8 cellular contexts compared by ENCODE assay signal in the genomic region with DNA sequence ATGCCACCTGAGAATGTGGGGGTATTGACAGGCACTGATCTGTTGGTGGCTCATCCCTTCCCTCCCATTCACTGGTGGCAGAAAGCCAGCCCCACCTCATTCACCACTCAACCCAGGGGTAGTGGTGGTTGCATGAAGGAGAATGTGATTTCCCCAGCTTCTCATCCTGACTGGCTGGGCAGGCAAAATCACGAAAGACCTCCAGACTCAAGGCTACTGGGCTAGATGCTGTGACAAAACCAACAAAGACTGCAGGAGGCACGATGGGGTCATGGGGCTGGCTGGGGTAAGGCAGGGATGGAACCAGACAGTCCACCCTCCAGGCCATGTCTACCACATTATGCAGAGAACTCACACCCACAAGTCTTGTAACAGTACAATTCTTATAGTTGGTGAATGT. TPM values are rescaled to one million over a fixed set of nuclear protein-coding genes. Genes with fewer than 3 reads are reported as not detected.
DNase-seq lines count a peak whose midpoint lies in the region; ATAC-seq, FAIRE-seq and TF ChIP-seq lines count a peak whose summit lies in the region.

No MANE protein-coding gene starts in this region.

- H2AFZ ChIP-seq in keratinocyte (ENCODE audit: control insufficient read depth, low read length): peak overlapping the region; percentile 58

- H3K9me1 ChIP-seq in keratinocyte (ENCODE audit: control insufficient read depth, extremely low read depth, insufficient read depth, low read length): no peaks in the 10 kb centered on the region

- no peak for TF ChIP-seq POLR2A in transverse colon (IDR thresholded peaks at IDR 0.05)

- ATAC-seq in GM18868 (IDR thresholded peaks at IDR 0.05; ENCODE audit: unreplicated experiment) (peak; percentile 10), HG02678 (IDR thresholded peaks at IDR 0.05; ENCODE audit: unreplicated experiment) (peak; percentile 16), T-helper 17 cell (peak; percentile 29)

- peak overlapping the region; percentile 26 for H3K9ac ChIP-seq in keratinocyte (ENCODE audit: control insufficient read depth, extremely low read depth, insufficient read depth, low read length)

- no peak for TF ChIP-seq CTCF in keratinocyte (optimal IDR thresholded peaks at IDR 0.05 in 1 of 3, IDR thresholded peaks at IDR 0.05 in 1 of 3, conservative IDR thresholded peaks at IDR 0.05 in 1 of 3; ENCODE audit: extremely low read depth in 1 of 3, insufficient read depth in 2 of 3, low read length in 3 of 3)
- TF ChIP-seq CTCF in transverse colon (IDR thresholded peaks at IDR 0.05): no peak

- H3K4me1 ChIP-seq in keratinocyte (ENCODE audit: control insufficient read depth, extremely low read depth, insufficient read depth, low read length) (peaks cover 22% of the 10 kb centered on the region), transverse colon (peaks cover 18 to 61% (median 27%) of the 10 kb centered on the region in 4 donors)

- no peak for FAIRE-seq in keratinocyte (lab: Jason Lieb, UNC)

- intact Hi-C loops in transverse colon (cut with DNase I; ENCODE audit: low total_unique reads): loop anchor here (5.0 kb wide), 2 partner anchors 140 to 175 kb away; no protein-coding TSS in a partner anchor

- H3K27me3 ChIP-seq in keratinocyte (ENCODE audit: control insufficient read depth, extremely low read depth, insufficient read depth, low read length) (no peaks in the 10 kb centered on the region), transverse colon (no peaks in the 10 kb centered on the region)

- H3K4me3 Mint-ChIP-seq in T-helper 17 cell: peak overlapping the region; percentile 90

- no peaks in the 10 kb centered on the region for H3K36me3 Mint-ChIP-seq in T-helper 17 cell (ENCODE audit: low read depth)

- H3K27ac ChIP-seq in keratinocyte (ENCODE audit: control insufficient read depth, insufficient read depth, low read length) (peak overlapping the region; percentile 22), transverse colon (peak overlapping the region; percentile 43 to 84 (median 72))

- H3K4me1 Mint-ChIP-seq in T-helper 17 cell: peaks cover 17% of the 10 kb centered on the region

- H3K27me3 Mint-ChIP-seq in T-helper 17 cell: peaks cover 24% of the 10 kb centered on the region

- H3K4me3 ChIP-seq in keratinocyte (ENCODE audit: control insufficient read depth in 2 of 3, extremely low read depth in 1 of 3, insufficient read depth in 2 of 3, low read depth in 1 of 3, low read length in 3 of 3): peak overlapping the region in 1 of 3 experiments; percentile 26
- no peak overlapping the region for H3K4me3 ChIP-seq in transverse colon

- in situ Hi-C loops in transverse colon (cut with MboI; ENCODE audit: low pct_ligation_motif_present in 1 of 4, low pct_unique_long_range_greater_than_20kb in 1 of 4, low sequenced_read_pairs in 3 of 4): loop anchor here in 2 of 4 donors (10.0 to 25.0 kb wide), 2 partner anchors 145 to 172 kb away; no protein-coding TSS in a partner anchor

- H3K4me2 ChIP-seq in keratinocyte (ENCODE audit: control insufficient read depth, extremely low read depth, insufficient read depth, low read depth, low read length): peak overlapping the region; percentile 59

- no peaks in the 10 kb centered on the region for H3K79me2 ChIP-seq in keratinocyte (ENCODE audit: control insufficient read depth, insufficient read depth, low read length)

- peaks cover 0 to 1% of the 10 kb centered on the region in 2 experiments for H3K36me3 ChIP-seq in keratinocyte (ENCODE audit: control insufficient read depth in 2 of 2, extremely low read depth in 1 of 2, insufficient read depth in 2 of 2, low read length in 2 of 2)
- H3K36me3 ChIP-seq in transverse colon: no peaks in the 10 kb centered on the region

- no peak for TF ChIP-seq EP300 in transverse colon (IDR thresholded peaks at IDR 0.05; ENCODE audit: low read depth)

- peak overlapping the region; percentile 84 for H3K27ac Mint-ChIP-seq in T-helper 17 cell

- dilution Hi-C loops in keratinocyte (cut with MboI; ENCODE audit: extremely low pct_ligation_motif_present, low sequenced_read_pairs): no loop called here

- DNase-seq in T-helper 17 cell (no peak), keratinocyte (ENCODE audit: low read depth, low spot score) (no peak), transverse colon (no peak), NCI-H446 (lab: John Stamatoyannopoulos, UW) (no peak), NCI-H510A treated with DMSO at 0.1 percent for 48 hours (lab: John Stamatoyannopoulos, UW) (no peak)
- no peak for DNase-seq in stimulated activated naive CD4-positive, alpha-beta T cell (lab: John Stamatoyannopoulos, UW)

- no peaks in the 10 kb centered on the region for H4K20me1 ChIP-seq in keratinocyte (ENCODE audit: control insufficient read depth, extremely low read depth, insufficient read depth, low read length)

- 25% methylated on average over 2 of the region's 2 CpGs; no CpG with 5 or more reads in 1 of the 2 donors for WGBS in transverse colon (ENCODE audit: low coverage in 1 of 2), 2 donors

- H3K9me3 ChIP-seq in T-helper 17 cell (ENCODE audit: control insufficient read depth, low read length, poor library complexity, severe bottlenecking) (no peaks in the 10 kb centered on the region), keratinocyte (ENCODE audit: control insufficient read depth, low read depth, low read length) (no peaks in the 10 kb centered on the region), transverse colon (no peaks in the 10 kb centered on the region)

RNA-seq across cellular contexts. Expression of a gene that starts 33.9 kb away (rescaled TPM):
- 10 to 100 TPM in 1 of 2 donors, 1 to 10 TPM in 1; 1.1 to 17.4 TPM for total RNA-seq in T-helper 17 cell
- polyA plus RNA-seq in keratinocyte: 59.0 to 93.9 TPM (median 67.1 TPM) in 3 replicates
- 5.4 TPM for polyA plus RNA-seq in keratinocyte (2011; ENCODE audit: low read depth)
- 29.1 and 39.5 TPM in 2 replicates for polyA plus RNA-seq in keratinocyte (2011; cell fraction: cytosol; rRNA removed)
- polyA plus RNA-seq in keratinocyte (2011; cell fraction: nucleus; rRNA removed): 75.1 and 87.2 TPM in 2 replicates
- polyA plus RNA-seq in keratinocyte (2012; ENCODE audit: low replicate concordance): 12.2 and 72.7 TPM in 2 replicates
- 82.5 to 110 TPM (median 97.8 TPM) in 3 replicates for polyA minus RNA-seq in keratinocyte
- 56.2 TPM for polyA minus RNA-seq in keratinocyte (2011; cell fraction: cytosol; rRNA and poly(A)+ RNA removed)
- 50.8 and 105 TPM in 2 replicates for polyA minus RNA-seq in keratinocyte (2011; cell fraction: nucleus; rRNA and poly(A)+ RNA removed)
- total RNA-seq in transverse colon: 100 to 1,000 TPM in 1 of 4 donors, 10 to 100 TPM in 3; 81.2 to 106 (median 91.8) TPM

Comparison
In these comparisons a context has a peak if more than half of its experiments do, and no peak if none do; other contexts are left out.
1. RNA of a gene that starts 33.9 kb away (total RNA-seq): 81.2 to 106 TPM in transverse colon; 1.1 to 17.4 TPM in T-helper 17 cell; every median in the first group is over 4 times any median in the second.
2. Peak in every context shown above with its lines, with median percentiles within 50 percentile points of each other: ATAC-seq.